ENCODE assay signal across 13 cellular contexts in genomic region chr1:10057744-10058294, GRCh38. TPM values are rescaled to one million over a fixed set of nuclear protein-coding genes. Genes with fewer than 3 reads are reported as not detected.
DNase-seq lines count a peak whose midpoint lies in the region; ATAC-seq and TF ChIP-seq lines count a peak whose summit lies in the region.
"Had no signal": no experiment of that assay in that cellular context is flagged by ENCODE, and none has a peak within 500 bp of the region (broad histone marks: within the 10 kb centered on the region; RNA-seq: fewer than 3 reads in every experiment).

No MANE protein-coding gene starts in this region.

- DNase-seq in AG04450 (ENCODE audit: low read depth, low spot score): no peak
- DNase-seq in RWPE1 (ENCODE audit: low spot score): no peak
- DNase-seq in esophagus squamous epithelium (lab: John Stamatoyannopoulos, UW): no peak
- no peak for DNase-seq in psoas muscle
- no peak for DNase-seq in NCI-H1436 treated with DMSO at 0.1 percent for 48 hours (lab: John Stamatoyannopoulos, UW)
- DNase-seq in stimulated activated CD4-positive, alpha-beta T cell treated with anti-CD3 and anti-CD28 coated beads, Interleukin-2, amount 100 ng/mL, for 24 hours: no peak
- no peak for DNase-seq in NCI-H748 treated with DMSO at 0.1 percent for 48 hours (lab: John Stamatoyannopoulos, UW)
- DNase-seq: activated CD8-positive, alpha-beta memory T cell treated with anti-CD3 and anti-CD28 coated beads, Interleukin-2, amount 50 U/mL, for 48 hours; activated naive CD4-positive, alpha-beta T cell treated with anti-CD3 and anti-CD28 coated beads, Interleukin-2, amount 10 ng/mL, durations not matched to agents 7 days and 5 days; Calu3; mesendoderm; stimulated activated CD4-positive, alpha-beta T cell treated with anti-CD3 and anti-CD28 coated beads, Interleukin-4, amount 100 ng/mL, for 4 hours had no signal

- CTCF ChIA-PET in AG04450 (lab: Charles Lee) (no interaction called here), RWPE1 (lab: Yijun Ruan, JAX) (interaction anchor here (1.2 kb wide), 1 partner anchor 108 kb away, joined by 4 read pairs; no protein-coding TSS in a partner anchor)

- WGBS in esophagus squamous epithelium, 2 donors: 62 to 73% methylated on average over 5 of the region's 5 CpGs
- WGBS in psoas muscle, 3 donors: 52 to 61% (median 59%) methylated on average over 5 of the region's 5 CpGs

- ATAC-seq in psoas muscle: peak in 3 of 4 donors; percentile 27 to 41 (median 28)
- ATAC-seq in GM18505 (IDR thresholded peaks at IDR 0.05; ENCODE audit: unreplicated experiment): no peak

- intact Hi-C loops in esophagus squamous epithelium (cut with DNase I): no loop called here
- intact Hi-C loops in psoas muscle (cut with DNase I): no loop called here

- H3K4me3 ChIP-seq in AG04450 (ENCODE audit: low read depth, low read length) (no peak overlapping the region), esophagus squamous epithelium (no peak overlapping the region), psoas muscle (no peak overlapping the region)

- TF ChIP-seq POLR2A in esophagus squamous epithelium (IDR thresholded peaks at IDR 0.05): no peak
- TF ChIP-seq POLR2A in GM18505 (IDR thresholded peaks at IDR 0.05; ENCODE audit: borderline replicate concordance, extremely low read depth, insufficient read depth, insufficient read length): no peak

- H3K36me3 ChIP-seq in esophagus squamous epithelium (peaks cover 0 to 26% (median 0%) of the 10 kb centered on the region in 3 donors), psoas muscle (ENCODE audit: insufficient read depth in 1 of 2, low read depth in 1 of 2) (no peaks in the 10 kb centered on the region)

- H3K4me1 ChIP-seq in esophagus squamous epithelium: peaks cover 19 to 76% (median 24%) of the 10 kb centered on the region in 3 donors
- peaks cover 55% of the 10 kb centered on the region for H3K4me1 ChIP-seq in psoas muscle

- H3K9me3 ChIP-seq in AG04450 (ENCODE audit: control insufficient read depth, insufficient read depth, low read length) (no peaks in the 10 kb centered on the region; the same call in 1 of the 2 replicates), esophagus squamous epithelium (no peaks in the 10 kb centered on the region), psoas muscle (no peaks in the 10 kb centered on the region)

- H3K27ac ChIP-seq in AG04450 (ENCODE audit: low read depth, low read length): peak overlapping the region; percentile 22
- H3K27ac ChIP-seq in RWPE1: peak overlapping the region; percentile 26; the same call in 1 of the 2 replicates
- H3K27ac ChIP-seq in esophagus squamous epithelium: peak overlapping the region in 3 of 4 donors; percentile 25 to 42 (median 30)
- H3K27ac ChIP-seq in psoas muscle: no peak overlapping the region

- POLR2A ChIA-PET in AG04450 (lab: Yijun Ruan, JAX): interaction anchor here (0.8 kb wide), 1 partner anchor 12 kb away, joined by 3 read pairs; no protein-coding TSS in a partner anchor
- POLR2A ChIA-PET in RWPE1 (lab: Yijun Ruan, JAX; ENCODE audit: low non-redundant PET): no interaction called here

- no peak for TF ChIP-seq CTCF in AG04450 (IDR thresholded peaks at IDR 0.05; ENCODE audit: low read depth, low read length)
- no peak for TF ChIP-seq CTCF in RWPE1 (conservative IDR thresholded peaks at IDR 0.05; ENCODE audit: low read depth)
- TF ChIP-seq CTCF in esophagus squamous epithelium (IDR thresholded peaks at IDR 0.05): no peak
- no peak for TF ChIP-seq CTCF in psoas muscle (IDR thresholded peaks at IDR 0.05)

- H3K27me3 ChIP-seq in AG04450 (ENCODE audit: control insufficient read depth, insufficient read depth, low read length) (no peaks in the 10 kb centered on the region), esophagus squamous epithelium (no peaks in the 10 kb centered on the region), psoas muscle (ENCODE audit: insufficient read depth in 3 of 3, low read length in 2 of 3) (no peaks in the 10 kb centered on the region)

RNA-seq across cellular contexts. Expression of gene UBE4B, which starts 25.1 kb away (rescaled TPM):
- polyA plus RNA-seq in AG04450 (2011; rRNA removed) (28.1 and 31.1 TPM in 2 replicates), psoas muscle (10 to 100 TPM; 28.8 to 88.0 (median 29.8) TPM)
- polyA minus RNA-seq in AG04450 (2011; rRNA and poly(A)+ RNA removed): 42.3 and 47.0 TPM in 2 replicates
- total RNA-seq in esophagus squamous epithelium (10 to 100 TPM; 37.5 to 60.3 (median 51.3) TPM), psoas muscle (10 to 100 TPM; 48.3 to 90.9 (median 60.7) TPM)
